Comparison of ENCODE assay signal across 1 cellular context in the genomic region with DNA sequence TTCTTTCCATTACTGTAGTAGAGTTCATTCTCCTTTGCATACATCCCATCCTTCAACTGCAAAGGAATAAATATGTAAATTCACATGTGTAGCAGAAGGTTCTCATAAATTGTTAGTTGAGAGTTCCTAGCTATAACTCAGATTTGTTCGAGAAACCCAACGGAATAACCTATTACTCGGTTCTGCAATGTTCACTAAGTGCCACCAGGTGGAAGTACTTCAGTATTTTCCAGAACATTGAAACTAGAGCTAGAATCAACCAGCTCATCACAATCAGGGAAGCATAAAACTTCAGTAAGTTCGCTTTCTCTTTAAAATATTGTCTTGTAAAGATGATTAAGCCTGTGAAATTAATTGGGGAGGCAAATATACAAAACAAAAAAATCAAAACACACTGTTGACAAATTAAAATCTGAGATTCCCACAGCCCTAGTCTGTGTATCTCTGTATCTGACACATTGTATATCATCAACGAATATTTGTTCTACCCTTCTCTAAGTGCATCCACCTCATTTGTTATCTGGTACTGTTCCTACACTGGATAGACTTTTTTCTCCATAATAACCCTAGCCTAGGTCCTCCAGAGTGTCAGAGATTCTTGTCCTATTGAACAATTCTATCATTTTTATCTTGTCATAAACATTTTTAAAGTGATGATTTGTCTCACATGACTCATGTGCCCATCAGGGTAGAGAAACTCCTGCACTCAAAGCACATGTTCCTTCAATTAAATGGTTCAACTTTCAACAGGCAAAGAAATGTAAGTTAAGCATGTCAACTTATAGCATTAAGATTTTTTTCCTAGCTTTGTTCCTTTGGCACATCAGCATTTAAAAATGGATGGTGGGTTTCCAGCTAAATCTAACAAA.
TF ChIP-seq lines count a peak whose summit lies in the region.

No MANE protein-coding gene starts in this region.

TF ChIP-seq in WTC11, 78 proteins besides CTCF, POLR2A, EP300 and RAD21 (continued from another document):
- TF ChIP-seq, protein P1, sequence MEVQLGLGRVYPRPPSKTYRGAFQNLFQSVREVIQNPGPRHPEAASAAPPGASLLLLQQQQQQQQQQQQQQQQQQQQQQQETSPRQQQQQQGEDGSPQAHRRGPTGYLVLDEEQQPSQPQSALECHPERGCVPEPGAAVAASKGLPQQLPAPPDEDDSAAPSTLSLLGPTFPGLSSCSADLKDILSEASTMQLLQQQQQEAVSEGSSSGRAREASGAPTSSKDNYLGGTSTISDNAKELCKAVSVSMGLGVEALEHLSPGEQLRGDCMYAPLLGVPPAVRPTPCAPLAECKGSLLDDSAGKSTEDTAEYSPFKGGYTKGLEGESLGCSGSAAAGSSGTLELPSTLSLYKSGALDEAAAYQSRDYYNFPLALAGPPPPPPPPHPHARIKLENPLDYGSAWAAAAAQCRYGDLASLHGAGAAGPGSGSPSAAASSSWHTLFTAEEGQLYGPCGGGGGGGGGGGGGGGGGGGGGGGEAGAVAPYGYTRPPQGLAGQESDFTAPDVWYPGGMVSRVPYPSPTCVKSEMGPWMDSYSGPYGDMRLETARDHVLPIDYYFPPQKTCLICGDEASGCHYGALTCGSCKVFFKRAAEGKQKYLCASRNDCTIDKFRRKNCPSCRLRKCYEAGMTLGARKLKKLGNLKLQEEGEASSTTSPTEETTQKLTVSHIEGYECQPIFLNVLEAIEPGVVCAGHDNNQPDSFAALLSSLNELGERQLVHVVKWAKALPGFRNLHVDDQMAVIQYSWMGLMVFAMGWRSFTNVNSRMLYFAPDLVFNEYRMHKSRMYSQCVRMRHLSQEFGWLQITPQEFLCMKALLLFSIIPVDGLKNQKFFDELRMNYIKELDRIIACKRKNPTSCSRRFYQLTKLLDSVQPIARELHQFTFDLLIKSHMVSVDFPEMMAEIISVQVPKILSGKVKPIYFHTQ (CRISPR knock-in tag; IDR thresholded peaks at IDR 0.05) = no peak
- TF ChIP-seq ZNF416 (CRISPR knock-in tag; IDR thresholded peaks at IDR 0.05) = no peak
- TF ChIP-seq HMGA2 (CRISPR knock-in tag; IDR thresholded peaks at IDR 0.05) = no peak
- TF ChIP-seq STAT6 (CRISPR knock-in tag; conservative IDR thresholded peaks at IDR 0.05; ENCODE audit: low read depth) = no peak
- TF ChIP-seq PRRX2 (CRISPR knock-in tag; IDR thresholded peaks at IDR 0.05) = no peak
- TF ChIP-seq, protein P2, sequence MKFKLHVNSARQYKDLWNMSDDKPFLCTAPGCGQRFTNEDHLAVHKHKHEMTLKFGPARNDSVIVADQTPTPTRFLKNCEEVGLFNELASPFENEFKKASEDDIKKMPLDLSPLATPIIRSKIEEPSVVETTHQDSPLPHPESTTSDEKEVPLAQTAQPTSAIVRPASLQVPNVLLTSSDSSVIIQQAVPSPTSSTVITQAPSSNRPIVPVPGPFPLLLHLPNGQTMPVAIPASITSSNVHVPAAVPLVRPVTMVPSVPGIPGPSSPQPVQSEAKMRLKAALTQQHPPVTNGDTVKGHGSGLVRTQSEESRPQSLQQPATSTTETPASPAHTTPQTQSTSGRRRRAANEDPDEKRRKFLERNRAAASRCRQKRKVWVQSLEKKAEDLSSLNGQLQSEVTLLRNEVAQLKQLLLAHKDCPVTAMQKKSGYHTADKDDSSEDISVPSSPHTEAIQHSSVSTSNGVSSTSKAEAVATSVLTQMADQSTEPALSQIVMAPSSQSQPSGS (CRISPR knock-in tag; IDR thresholded peaks at IDR 0.05; ENCODE audit: borderline replicate concordance, low read depth) = no peak
- no peak for TF ChIP-seq ATF1 (CRISPR knock-in tag; IDR thresholded peaks at IDR 0.05)
